In genomic region chr7:135510603-135511183, GRCh38 we compare ENCODE assay signal across 8 cellular contexts. TPM values are rescaled to one million over a fixed set of nuclear protein-coding genes. Genes with fewer than 3 reads are reported as not detected.
A peak's percentile ranks its signal among the peaks of the same experiment; 100 is the strongest.
DNase-seq lines count a peak whose midpoint lies in the region; ATAC-seq lines count a peak whose summit lies in the region.

No MANE protein-coding gene starts in this region.

- no peaks in the 10 kb centered on the region for H3K27me3 Mint-ChIP-seq in naive thymus-derived CD4-positive, alpha-beta T cell

- H3K36me3 ChIP-seq in ectodermal cell (ENCODE audit: control insufficient read depth, insufficient read depth, low read length): no peaks in the 10 kb centered on the region
- H3K36me3 ChIP-seq in naive thymus-derived CD4-positive, alpha-beta T cell (ENCODE audit: control insufficient read depth in 2 of 3, insufficient read depth in 3 of 3, low read length in 3 of 3): peaks cover 0 to 8% (median 0%) of the 10 kb centered on the region in 3 experiments

- H3K4me1 ChIP-seq in ectodermal cell (ENCODE audit: control insufficient read depth, insufficient read depth, low read length): peaks cover 11% of the 10 kb centered on the region
- peaks cover 12 to 15% of the 10 kb centered on the region in 2 donors for H3K4me1 ChIP-seq in naive thymus-derived CD4-positive, alpha-beta T cell (ENCODE audit: control insufficient read depth in 2 of 2, insufficient read depth in 2 of 2, low read length in 2 of 2)

- DNase-seq in activated CD4-positive, alpha-beta T cell treated with anti-CD3 and anti-CD28 coated beads for 48 hours: peak; percentile 8
- no peak for DNase-seq in activated CD4-positive, alpha-beta T cell treated with anti-CD3 and anti-CD28 coated beads, Interleukin-2, amount 50 U/mL, for 1 hour
- DNase-seq in NCI-H748 treated with DMSO at 0.1 percent for 48 hours (lab: John Stamatoyannopoulos, UW): peak; percentile 11
- peak in 1 of 9 donors; percentile 9 for DNase-seq in naive thymus-derived CD4-positive, alpha-beta T cell
- no peak for DNase-seq in NCI-H1436 (lab: John Stamatoyannopoulos, UW)

- H3K36me3 Mint-ChIP-seq in naive thymus-derived CD4-positive, alpha-beta T cell: no peaks in the 10 kb centered on the region

- H3K27ac Mint-ChIP-seq in naive thymus-derived CD4-positive, alpha-beta T cell: no peak overlapping the region

- no peaks in the 10 kb centered on the region for H3K9me3 Mint-ChIP-seq in naive thymus-derived CD4-positive, alpha-beta T cell

- H3K4me3 Mint-ChIP-seq in naive thymus-derived CD4-positive, alpha-beta T cell: no peak overlapping the region

- H3K27ac ChIP-seq in ectodermal cell (ENCODE audit: insufficient read depth, low read depth, low read length, poor library complexity, severe bottlenecking): no peak overlapping the region
- peak overlapping the region; percentile 97 for H3K27ac ChIP-seq in naive thymus-derived CD4-positive, alpha-beta T cell (ENCODE audit: low read depth, low read length)

- POLR2A ChIA-PET in naive thymus-derived CD4-positive, alpha-beta T cell (lab: Charles Lee): interaction anchor here (0.6 to 2.4 kb wide), 4 partner anchors 42 to 151 kb away, joined by 3 to 6 read pairs (median 4); partner anchors contain the start of gene STMP1

- CTCF ChIA-PET in naive thymus-derived CD4-positive, alpha-beta T cell (lab: Charles Lee): interaction anchor here (0.5 to 1.2 kb wide), 2 partner anchors 49 to 134 kb away, joined by 3 to 4 read pairs; no protein-coding TSS in a partner anchor

- 25 to 26% methylated on average over 15 to 16 of the region's 16 CpGs for WGBS in ectodermal cell, 2 experiments

- peaks cover 0 to 21% (median 12%) of the 10 kb centered on the region in 7 donors for H3K4me1 Mint-ChIP-seq in naive thymus-derived CD4-positive, alpha-beta T cell

- intact Hi-C loops in naive thymus-derived CD4-positive, alpha-beta T cell (cut with micrococcal nuclease): loop anchor here (1.0 to 5.0 kb wide), 15 partner anchors 47 to 1193 kb away; partner anchors contain the start of genes AGBL3 (in 2 of the 2), BPGM (in 2 of the 2), MTPN (in 2 of the 2) and NUP205 (in 2 of the 2)

- H3K9me3 ChIP-seq in ectodermal cell (ENCODE audit: control insufficient read depth, low read length): no peaks in the 10 kb centered on the region
- no peaks in the 10 kb centered on the region for H3K9me3 ChIP-seq in naive thymus-derived CD4-positive, alpha-beta T cell (ENCODE audit: control insufficient read depth in 2 of 3, low read length in 3 of 3)

- peak overlapping the region; percentile 62 for H3K4me3 ChIP-seq in ectodermal cell (ENCODE audit: insufficient read depth, low read depth, low read length)
- H3K4me3 ChIP-seq in naive thymus-derived CD4-positive, alpha-beta T cell (ENCODE audit: low read length): peak overlapping the region; percentile 78

- no peak for ATAC-seq in naive thymus-derived CD4-positive, alpha-beta T cell
- ATAC-seq in HG03571 (IDR thresholded peaks at IDR 0.05; ENCODE audit: unreplicated experiment): no peak
- no peak for ATAC-seq in GM19351 (IDR thresholded peaks at IDR 0.05; ENCODE audit: unreplicated experiment)

- peaks cover 4% of the 10 kb centered on the region for H3K27me3 ChIP-seq in ectodermal cell (ENCODE audit: control insufficient read depth, insufficient read depth, low read length, poor library complexity, severe bottlenecking)
- H3K27me3 ChIP-seq in naive thymus-derived CD4-positive, alpha-beta T cell (ENCODE audit: control insufficient read depth in 2 of 2, insufficient read depth in 2 of 2, low read length in 2 of 2): no peaks in the 10 kb centered on the region

RNA-seq across cellular contexts. Expression of gene CNOT4, which starts 0.8 kb away (rescaled TPM):
- 22.8 TPM for polyA plus RNA-seq in ectodermal cell (2013, experiment 1 of 4)
- 23.2 TPM for polyA plus RNA-seq in ectodermal cell (2013, experiment 2 of 4)
- 19.4 TPM for polyA plus RNA-seq in ectodermal cell (2013, experiment 3 of 4)
- 24.1 TPM for polyA plus RNA-seq in ectodermal cell (2013, experiment 4 of 4)
- 10 to 100 TPM; 28.7 to 39.4 (median 38.3) TPM for total RNA-seq in naive thymus-derived CD4-positive, alpha-beta T cell
- 10 to 100 TPM; 15.5 to 20.0 TPM for polyA plus RNA-seq in naive thymus-derived CD4-positive, alpha-beta T cell

RNA-seq across cellular contexts. Expression of gene NUP205, which starts 47.0 kb away (rescaled TPM):
- polyA plus RNA-seq in ectodermal cell (2013, experiment 1 of 4): 125 TPM
- polyA plus RNA-seq in ectodermal cell (2013, experiment 2 of 4): 136 TPM
- 100 TPM for polyA plus RNA-seq in ectodermal cell (2013, experiment 3 of 4)
- polyA plus RNA-seq in ectodermal cell (2013, experiment 4 of 4): 92.8 TPM
- total RNA-seq in naive thymus-derived CD4-positive, alpha-beta T cell: 10 to 100 TPM; 50.0 to 88.8 (median 76.5) TPM
- polyA plus RNA-seq in naive thymus-derived CD4-positive, alpha-beta T cell: 10 to 100 TPM; 22.9 to 41.5 TPM

Comparison
In these comparisons a context has a peak if more than half of its experiments do, and no peak if none do; other contexts are left out.
1. DNase-seq: peak in activated CD4-positive, alpha-beta T cell treated with anti-CD3 and anti-CD28 coated beads for 48 hours (single experiment) and NCI-H748 treated with DMSO at 0.1 percent for 48 hours (single experiment); none in activated CD4-positive, alpha-beta T cell treated with anti-CD3 and anti-CD28 coated beads, Interleukin-2, amount 50 U/mL, for 1 hour (single experiment) and NCI-H1436 (single experiment).